Comparison of ENCODE assay signal across 1 cellular context in the genomic region with DNA sequence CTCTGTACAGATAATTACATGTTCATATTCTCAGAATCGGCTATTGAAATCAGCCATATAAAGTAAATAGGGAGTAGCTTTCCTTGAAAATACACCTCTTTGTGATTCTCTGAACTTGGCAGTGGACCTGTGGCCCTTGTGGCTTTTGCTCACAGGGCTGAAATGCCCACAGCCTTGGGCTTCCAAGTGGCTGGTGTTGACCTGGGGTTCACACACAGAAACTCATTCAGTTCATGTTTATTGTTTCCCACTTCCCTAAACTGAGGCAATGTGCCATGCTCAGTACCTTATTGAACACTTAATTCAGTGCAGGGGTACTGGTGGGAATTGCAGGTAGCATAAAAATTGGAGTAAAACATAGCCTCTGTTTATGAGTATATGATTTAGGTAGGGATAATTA.
TF ChIP-seq lines count a peak whose summit lies in the region.

No MANE protein-coding gene starts in this region.

TF ChIP-seq in HepG2, 621 proteins besides CTCF, POLR2A, EP300 and RAD21 (continued from another document):
- TF ChIP-seq CSRNP2 (CRISPR knock-in tag; conservative IDR thresholded peaks at IDR 0.05; ENCODE audit: low read depth): no peak
- 0 out of 2 replicates have a peak, but pooled peaks have one; percentile 15 for TF ChIP-seq GATAD2A (CRISPR knock-in tag; IDR thresholded peaks at IDR 0.05)
- TF ChIP-seq ZBTB7A (CRISPR knock-in tag; IDR thresholded peaks at IDR 0.05): no peak
- no peak for TF ChIP-seq ZNF713 (CRISPR knock-in tag; IDR thresholded peaks at IDR 0.05)
- TF ChIP-seq ZNF451 (CRISPR knock-in tag; IDR thresholded peaks at IDR 0.05): no peak
- TF ChIP-seq STAT5B (CRISPR knock-in tag; IDR thresholded peaks at IDR 0.05): no peak
- TF ChIP-seq ZBTB26 (CRISPR knock-in tag; IDR thresholded peaks at IDR 0.05; ENCODE audit: borderline replicate concordance): no peak
- no peak for TF ChIP-seq ZNF44 (CRISPR knock-in tag; IDR thresholded peaks at IDR 0.05)
- no peak for TF ChIP-seq TSC22D2 (CRISPR knock-in tag; IDR thresholded peaks at IDR 0.05; ENCODE audit: borderline replicate concordance)
- no peak for TF ChIP-seq LRRFIP1 (CRISPR knock-in tag; conservative IDR thresholded peaks at IDR 0.05)
- TF ChIP-seq, protein P1, sequence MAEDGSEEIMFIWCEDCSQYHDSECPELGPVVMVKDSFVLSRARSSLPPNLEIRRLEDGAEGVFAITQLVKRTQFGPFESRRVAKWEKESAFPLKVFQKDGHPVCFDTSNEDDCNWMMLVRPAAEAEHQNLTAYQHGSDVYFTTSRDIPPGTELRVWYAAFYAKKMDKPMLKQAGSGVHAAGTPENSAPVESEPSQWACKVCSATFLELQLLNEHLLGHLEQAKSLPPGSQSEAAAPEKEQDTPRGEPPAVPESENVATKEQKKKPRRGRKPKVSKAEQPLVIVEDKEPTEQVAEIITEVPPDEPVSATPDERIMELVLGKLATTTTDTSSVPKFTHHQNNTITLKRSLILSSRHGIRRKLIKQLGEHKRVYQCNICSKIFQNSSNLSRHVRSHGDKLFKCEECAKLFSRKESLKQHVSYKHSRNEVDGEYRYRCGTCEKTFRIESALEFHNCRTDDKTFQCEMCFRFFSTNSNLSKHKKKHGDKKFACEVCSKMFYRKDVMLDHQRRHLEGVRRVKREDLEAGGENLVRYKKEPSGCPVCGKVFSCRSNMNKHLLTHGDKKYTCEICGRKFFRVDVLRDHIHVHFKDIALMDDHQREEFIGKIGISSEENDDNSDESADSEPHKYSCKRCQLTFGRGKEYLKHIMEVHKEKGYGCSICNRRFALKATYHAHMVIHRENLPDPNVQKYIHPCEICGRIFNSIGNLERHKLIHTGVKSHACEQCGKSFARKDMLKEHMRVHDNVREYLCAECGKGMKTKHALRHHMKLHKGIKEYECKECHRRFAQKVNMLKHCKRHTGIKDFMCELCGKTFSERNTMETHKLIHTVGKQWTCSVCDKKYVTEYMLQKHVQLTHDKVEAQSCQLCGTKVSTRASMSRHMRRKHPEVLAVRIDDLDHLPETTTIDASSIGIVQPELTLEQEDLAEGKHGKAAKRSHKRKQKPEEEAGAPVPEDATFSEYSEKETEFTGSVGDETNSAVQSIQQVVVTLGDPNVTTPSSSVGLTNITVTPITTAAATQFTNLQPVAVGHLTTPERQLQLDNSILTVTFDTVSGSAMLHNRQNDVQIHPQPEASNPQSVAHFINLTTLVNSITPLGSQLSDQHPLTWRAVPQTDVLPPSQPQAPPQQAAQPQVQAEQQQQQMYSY (CRISPR knock-in tag; IDR thresholded peaks at IDR 0.05): no peak
- no peak for TF ChIP-seq ZNF577 (CRISPR knock-in tag; IDR thresholded peaks at IDR 0.05; ENCODE audit: borderline replicate concordance, low read depth)
- no peak for TF ChIP-seq MAZ (IDR thresholded peaks at IDR 0.05; ENCODE audit: borderline replicate concordance, low read depth, low read length)
- no peak for TF ChIP-seq MAZ (CRISPR knock-in tag; IDR thresholded peaks at IDR 0.05; ENCODE audit: low read depth)
- no peak for TF ChIP-seq ZSCAN30 (CRISPR knock-in tag; IDR thresholded peaks at IDR 0.05)
- TF ChIP-seq NFRKB (IDR thresholded peaks at IDR 0.05): no peak
- no peak for TF ChIP-seq BHLHE40 (IDR thresholded peaks at IDR 0.05; ENCODE audit: low read length)
- no peak for TF ChIP-seq MYNN (CRISPR knock-in tag; IDR thresholded peaks at IDR 0.05; ENCODE audit: low read depth)
- no peak for TF ChIP-seq KDM4B (CRISPR knock-in tag; IDR thresholded peaks at IDR 0.05)
- no peak for TF ChIP-seq ZNF556 (CRISPR knock-in tag; IDR thresholded peaks at IDR 0.05; ENCODE audit: borderline replicate concordance)
- TF ChIP-seq KLF11 (CRISPR knock-in tag; IDR thresholded peaks at IDR 0.05): no peak
- TF ChIP-seq EEA1 (CRISPR knock-in tag; IDR thresholded peaks at IDR 0.05; ENCODE audit: borderline replicate concordance): no peak
- TF ChIP-seq GATAD1 (CRISPR knock-in tag; IDR thresholded peaks at IDR 0.05): no peak
- no peak for TF ChIP-seq AHDC1 (CRISPR knock-in tag; IDR thresholded peaks at IDR 0.05; ENCODE audit: borderline replicate concordance)
